9 cellular contexts compared by ENCODE assay signal in genomic region chr2:118683460-118683859, GRCh38.
"Had no signal": no experiment of that assay in that cellular context is flagged by ENCODE, and none has a peak within 500 bp of the region (broad histone marks: within the 10 kb centered on the region; RNA-seq: fewer than 3 reads in every experiment).

No MANE protein-coding gene starts in this region.

- H3K27ac ChIP-seq: GM23248, HL-60 had no signal

- H3K36me3 ChIP-seq: HAP-1 had no signal

- H3K9me3 Mint-ChIP-seq: HFFc6 had no signal

- H3K4me3 Mint-ChIP-seq: HFFc6 had no signal

- H3K27ac Mint-ChIP-seq: HFFc6 had no signal

- H3K9me3 ChIP-seq: HAP-1 had no signal

- H3K9ac ChIP-seq: GM23248 had no signal

- H3K4me1 ChIP-seq: HAP-1 had no signal

- H3K4me3 ChIP-seq: GM23248, HAP-1 had no signal

- ATAC-seq: HCT116 had no signal

- H2AFZ ChIP-seq: GM23248 had no signal

- DNase-seq: GM23248, GOT3, H7, HFFc6, IMR-90, KBM-7 had no signal
